ENCODE assay signal across 18 cellular contexts in genomic region chr6:37058084-37058586, GRCh38. TPM values are rescaled to one million over a fixed set of nuclear protein-coding genes. Genes with fewer than 3 reads are reported as not detected.
DNase-seq lines count a peak whose midpoint lies in the region; ATAC-seq and TF ChIP-seq lines count a peak whose summit lies in the region.
"Had no signal": no experiment of that assay in that cellular context is flagged by ENCODE, and none has a peak within 500 bp of the region (broad histone marks: within the 10 kb centered on the region; RNA-seq: fewer than 3 reads in every experiment).

No MANE protein-coding gene starts in this region.

- POLR2A ChIA-PET in Caco-2 (lab: Charles Lee): no interaction called here
- POLR2A ChIA-PET in activated CD4-positive, alpha-beta T cell treated with anti-CD3 and anti-CD28 coated beads, Interleukin-2, amount 10 ng/mL, durations not matched to agents 7 days and 5 days (lab: Charles Lee): no interaction called here

- H3K4me3 ChIP-seq in Caco-2 (ENCODE audit: low read depth, low read length) (no peak overlapping the region), osteoblast (ENCODE audit: insufficient read depth, low read length) (no peak overlapping the region)

- no peaks in the 10 kb centered on the region for H4K20me1 ChIP-seq in osteoblast (ENCODE audit: insufficient read depth, low read length)

- peak overlapping the region; percentile 30 for H3K27ac Mint-ChIP-seq in Caco-2 (ENCODE audit: unreplicated experiment)
- no peak overlapping the region for H3K27ac Mint-ChIP-seq in activated naive CD8-positive, alpha-beta T cell treated with anti-CD3 and anti-CD28 coated beads, Interleukin-2, amount 50 U/mL, for 24 hours
- no peak overlapping the region for H3K27ac Mint-ChIP-seq in activated CD4-positive, alpha-beta T cell treated with anti-CD3 and anti-CD28 coated beads, Interleukin-2, amount 10 ng/mL, durations not matched to agents 7 days and 5 days
- H3K27ac Mint-ChIP-seq: activated CD8-positive, alpha-beta memory T cell treated with anti-CD3 and anti-CD28 coated beads, Interleukin-2, amount 10 ng/mL, durations not matched to agents 7 days and 5 days had no signal

- CTCF ChIA-PET in Caco-2 (lab: Charles Lee): interaction anchor here (1.5 to 2.9 kb wide), 2 partner anchors 113 to 152 kb away, joined by 4 to 7 read pairs; no protein-coding TSS in a partner anchor
- CTCF ChIA-PET in activated CD4-positive, alpha-beta T cell treated with anti-CD3 and anti-CD28 coated beads, Interleukin-2, amount 10 ng/mL, durations not matched to agents 7 days and 5 days (lab: Charles Lee): interaction anchor here (0.6 to 25.7 kb wide), 2 partner anchors 28 to 394 kb away, joined by 3 to 439 read pairs; no protein-coding TSS in a partner anchor

- H3K36me3 ChIP-seq in Caco-2 (ENCODE audit: control insufficient read depth, insufficient read depth, low read length): no peaks in the 10 kb centered on the region
- no peaks in the 10 kb centered on the region for H3K36me3 ChIP-seq in osteoblast (ENCODE audit: insufficient read depth, low read length)

- no peak overlapping the region for H3K4me3 Mint-ChIP-seq in Caco-2 (ENCODE audit: unreplicated experiment)
- H3K4me3 Mint-ChIP-seq in activated naive CD8-positive, alpha-beta T cell treated with anti-CD3 and anti-CD28 coated beads, Interleukin-2, amount 50 U/mL, for 24 hours: no peak overlapping the region
- H3K4me3 Mint-ChIP-seq in activated CD4-positive, alpha-beta T cell treated with anti-CD3 and anti-CD28 coated beads, Interleukin-2, amount 10 ng/mL, durations not matched to agents 7 days and 5 days: no peak overlapping the region
- H3K4me3 Mint-ChIP-seq: activated CD8-positive, alpha-beta memory T cell treated with anti-CD3 and anti-CD28 coated beads, Interleukin-2, amount 10 ng/mL, durations not matched to agents 7 days and 5 days; activated naive CD4-positive, alpha-beta T cell treated with anti-CD3 and anti-CD28 coated beads, Interleukin-2, amount 50 U/mL, for 24 hours; CD14-positive monocyte had no signal

- H3K36me3 Mint-ChIP-seq in Caco-2 (ENCODE audit: insufficient read depth, unreplicated experiment): no peaks in the 10 kb centered on the region
- no peaks in the 10 kb centered on the region for H3K36me3 Mint-ChIP-seq in activated naive CD8-positive, alpha-beta T cell treated with anti-CD3 and anti-CD28 coated beads, Interleukin-2, amount 50 U/mL, for 24 hours (ENCODE audit: low read depth)
- H3K36me3 Mint-ChIP-seq in activated CD4-positive, alpha-beta T cell treated with anti-CD3 and anti-CD28 coated beads, Interleukin-2, amount 10 ng/mL, durations not matched to agents 7 days and 5 days (ENCODE audit: low read depth): no peaks in the 10 kb centered on the region
- H3K36me3 Mint-ChIP-seq: activated CD8-positive, alpha-beta memory T cell treated with anti-CD3 and anti-CD28 coated beads, Interleukin-2, amount 10 ng/mL, durations not matched to agents 7 days and 5 days; activated naive CD4-positive, alpha-beta T cell treated with anti-CD3 and anti-CD28 coated beads, Interleukin-2, amount 50 U/mL, for 24 hours had no signal

- no peaks in the 10 kb centered on the region for H3K9me3 Mint-ChIP-seq in Caco-2 (ENCODE audit: unreplicated experiment)
- no peaks in the 10 kb centered on the region for H3K9me3 Mint-ChIP-seq in activated naive CD8-positive, alpha-beta T cell treated with anti-CD3 and anti-CD28 coated beads, Interleukin-2, amount 50 U/mL, for 24 hours
- no peaks in the 10 kb centered on the region for H3K9me3 Mint-ChIP-seq in activated CD4-positive, alpha-beta T cell treated with anti-CD3 and anti-CD28 coated beads, Interleukin-2, amount 10 ng/mL, durations not matched to agents 7 days and 5 days
- H3K9me3 Mint-ChIP-seq: activated naive CD4-positive, alpha-beta T cell treated with anti-CD3 and anti-CD28 coated beads, Interleukin-2, amount 50 U/mL, for 24 hours; CD14-positive monocyte had no signal

- H3K4me1 ChIP-seq in Caco-2 (peaks cover 22% of the 10 kb centered on the region), osteoblast (ENCODE audit: insufficient read depth, low read length) (peaks cover 12% of the 10 kb centered on the region)

- H3K9me3 ChIP-seq in Caco-2 (no peaks in the 10 kb centered on the region), osteoblast (ENCODE audit: low read depth, low read length) (no peaks in the 10 kb centered on the region)

- BruUV-seq in Caco-2 (replicated peaks; lab: Mats Ljungman, UMichigan): no TSS peak

- H3K27ac ChIP-seq in epithelial cell of prostate (peak overlapping the region; percentile 100), osteoblast (ENCODE audit: low read depth, low read length) (no peak overlapping the region)

- DNase-seq in Caco-2: no peak
- DNase-seq in NCI-H460 (ENCODE audit: extremely low read depth, low read depth): peak; percentile 12
- DNase-seq in epithelial cell of prostate (ENCODE audit: low read depth, low spot score): no peak
- DNase-seq in osteoblast (ENCODE audit: insufficient read length, low spot score, missing footprints): peak; percentile 60
- DNase-seq in activated naive CD8-positive, alpha-beta T cell treated with anti-CD3 and anti-CD28 coated beads, Interleukin-2, amount 50 U/mL, for 24 hours: no peak
- no peak for DNase-seq in activated CD4-positive, alpha-beta T cell treated with anti-CD3 and anti-CD28 coated beads, Interleukin-2, amount 10 ng/mL, durations not matched to agents 7 days and 5 days
- DNase-seq in hepatic stellate cell (ENCODE audit: low spot score): no peak
- no peak for DNase-seq in RPMI8226
- DNase-seq: activated CD8-positive, alpha-beta memory T cell treated with anti-CD3 and anti-CD28 coated beads, Interleukin-2, amount 10 ng/mL, durations not matched to agents 7 days and 5 days; foreskin melanocyte; kidney; NCI-H1105 treated with DMSO at 0.1 percent for 48 hours; NCI-H524 treated with DMSO at 0.1 percent for 48 hours; Right ventricle myocardium superior; stimulated activated CD4-positive, alpha-beta T cell treated with anti-CD3 and anti-CD28 coated beads, Interleukin-4, amount 100 ng/mL, for 1 hour; stimulated activated naive CD4-positive, alpha-beta T cell had no signal

- TF ChIP-seq CTCF in Caco-2 (IDR thresholded peaks at IDR 0.05; ENCODE audit: insufficient read depth in 1 of 2, low read depth in 1 of 2, low read length in 1 of 2, severe bottlenecking in 1 of 2, unreplicated experiment in 1 of 2) (no peak), osteoblast (IDR thresholded peaks at IDR 0.05; ENCODE audit: extremely low read depth, low read depth, low read length) (no peak)

- H2AFZ ChIP-seq in osteoblast (ENCODE audit: low read length): no peak overlapping the region

- H3K4me1 Mint-ChIP-seq in Caco-2 (ENCODE audit: low read depth, unreplicated experiment): peaks cover 18% of the 10 kb centered on the region
- H3K4me1 Mint-ChIP-seq in activated naive CD8-positive, alpha-beta T cell treated with anti-CD3 and anti-CD28 coated beads, Interleukin-2, amount 50 U/mL, for 24 hours: peaks cover 6% of the 10 kb centered on the region
- H3K4me1 Mint-ChIP-seq in activated CD4-positive, alpha-beta T cell treated with anti-CD3 and anti-CD28 coated beads, Interleukin-2, amount 10 ng/mL, durations not matched to agents 7 days and 5 days: peaks cover 16% of the 10 kb centered on the region

- H3K79me2 ChIP-seq in osteoblast (ENCODE audit: insufficient read depth, low read length): no peaks in the 10 kb centered on the region

- ATAC-seq in activated naive CD8-positive, alpha-beta T cell treated with anti-CD3 and anti-CD28 coated beads, Interleukin-2, amount 50 U/mL, for 24 hours: no peak
- ATAC-seq: activated CD8-positive, alpha-beta memory T cell treated with anti-CD3 and anti-CD28 coated beads, Interleukin-2, amount 10 ng/mL, durations not matched to agents 7 days and 5 days had no signal

- H3K27me3 ChIP-seq in Caco-2 (replicated peaks; ENCODE audit: control insufficient read depth, insufficient read depth, low read length): no peaks in the 10 kb centered on the region
- no peaks in the 10 kb centered on the region for H3K27me3 ChIP-seq in osteoblast (ENCODE audit: insufficient read depth, low read length)

- no peaks in the 10 kb centered on the region for H3K27me3 Mint-ChIP-seq in Caco-2 (ENCODE audit: insufficient read depth, unreplicated experiment)
- no peaks in the 10 kb centered on the region for H3K27me3 Mint-ChIP-seq in activated naive CD8-positive, alpha-beta T cell treated with anti-CD3 and anti-CD28 coated beads, Interleukin-2, amount 50 U/mL, for 24 hours
- no peaks in the 10 kb centered on the region for H3K27me3 Mint-ChIP-seq in activated CD4-positive, alpha-beta T cell treated with anti-CD3 and anti-CD28 coated beads, Interleukin-2, amount 10 ng/mL, durations not matched to agents 7 days and 5 days
- H3K27me3 Mint-ChIP-seq: activated CD8-positive, alpha-beta memory T cell treated with anti-CD3 and anti-CD28 coated beads, Interleukin-2, amount 10 ng/mL, durations not matched to agents 7 days and 5 days; activated naive CD4-positive, alpha-beta T cell treated with anti-CD3 and anti-CD28 coated beads, Interleukin-2, amount 50 U/mL, for 24 hours had no signal

- H3K4me2 ChIP-seq in osteoblast (ENCODE audit: insufficient read depth, low read length): no peak overlapping the region

- intact Hi-C loops in Caco-2 (cut with micrococcal nuclease; ENCODE audit: unreplicated experiment): loop anchor here (2.0 kb wide), 1 partner anchor 151 kb away; no protein-coding TSS in a partner anchor

RNA-seq across cellular contexts. Expression of gene FGD2, which starts 52.7 kb away (rescaled TPM):
- total RNA-seq in Caco-2 (2022): not detected in 2 replicates
- total RNA-seq in NCI-H460 (2014; rRNA removed; shearing (Covaris generic)): 0.10 TPM in 1 of 2 replicates, not detected in the other
- 0.57 TPM in 1 of 2 replicates, not detected in the other for polyA plus RNA-seq in NCI-H460 (2014; cell fraction: nucleus; rRNA removed)
- under 0.01 TPM in 2 replicates for total RNA-seq in osteoblast
- 1 to 10 TPM; 1.5 to 2.1 TPM for total RNA-seq in activated CD4-positive, alpha-beta T cell treated with anti-CD3 and anti-CD28 coated beads, Interleukin-2, amount 10 ng/mL, durations not matched to agents 7 days and 5 days

Comparison
In these comparisons a context has a peak if more than half of its experiments do, and no peak if none do; other contexts are left out.
1. DNase-seq: peak in NCI-H460 (single experiment) and osteoblast (single experiment); none in Caco-2 (0 of 2), epithelial cell of prostate (single experiment), activated naive CD8-positive, alpha-beta T cell treated with anti-CD3 and anti-CD28 coated beads, Interleukin-2, amount 50 U/mL, for 24 hours (single experiment), activated CD4-positive, alpha-beta T cell treated with anti-CD3 and anti-CD28 coated beads, Interleukin-2, amount 10 ng/mL, durations not matched to agents 7 days and 5 days (single experiment), hepatic stellate cell (single experiment) and RPMI8226 (single experiment).